ENCODE assay signal across 15 cellular contexts in the genomic region with DNA sequence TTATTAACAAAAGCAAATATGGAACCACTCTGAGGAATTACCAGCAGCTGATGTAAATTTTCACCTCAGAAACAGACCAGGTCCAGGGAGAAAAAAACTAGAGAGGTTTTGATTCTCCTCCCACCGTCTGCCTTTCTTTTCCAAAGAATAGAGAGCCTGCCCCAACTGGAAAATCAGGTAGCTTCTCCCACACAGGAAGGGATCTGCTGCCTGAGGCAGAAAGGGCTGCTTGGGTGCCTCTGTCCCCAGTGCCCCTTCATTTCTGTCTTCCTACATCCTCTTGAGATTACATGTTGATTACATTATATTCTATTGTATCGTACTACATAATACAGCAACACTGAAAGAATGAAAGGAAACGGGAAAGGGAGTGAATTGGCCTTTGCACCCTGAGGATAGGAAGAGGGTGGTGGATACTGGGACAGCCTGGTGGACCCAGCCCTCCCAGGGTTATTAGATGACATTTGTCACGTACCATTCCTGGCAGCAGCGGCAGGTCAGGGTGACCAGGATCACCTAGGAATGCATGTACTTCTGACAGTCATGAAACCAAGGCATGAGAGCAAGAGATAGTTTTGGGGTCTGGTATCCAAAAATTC. TPM values are rescaled to one million over a fixed set of nuclear protein-coding genes. Genes with fewer than 3 reads are reported as not detected.
A peak's percentile ranks its signal among the peaks of the same experiment; 100 is the strongest.
DNase-seq lines count a peak whose midpoint lies in the region; ATAC-seq, FAIRE-seq and TF ChIP-seq lines count a peak whose summit lies in the region.
"Had no signal": no experiment of that assay in that cellular context is flagged by ENCODE, and none has a peak within 500 bp of the region (broad histone marks: within the 10 kb centered on the region; RNA-seq: fewer than 3 reads in every experiment).

No MANE protein-coding gene starts in this region.

- peak overlapping the region; percentile 6 for H3K27ac ChIP-seq in CD8-positive, alpha-beta memory T cell (ENCODE audit: low read depth, low read length)
- peak overlapping the region; percentile 39; the same call in 1 of the 2 replicates for H3K27ac ChIP-seq in PC-9
- peak overlapping the region; percentile 32 to 61 for H3K27ac ChIP-seq in mucosa of rectum (ENCODE audit: low read depth in 2 of 2, low read length in 2 of 2)
- no peak overlapping the region for H3K27ac ChIP-seq in pancreas

- no peaks in the 10 kb centered on the region for H3K27me3 ChIP-seq in CD8-positive, alpha-beta memory T cell (ENCODE audit: insufficient read depth, low read length, poor library complexity, severe bottlenecking)
- H3K27me3 ChIP-seq in PC-9 (ENCODE audit: insufficient read depth, low read depth) (no peaks in the 10 kb centered on the region), mucosa of rectum (ENCODE audit: control insufficient read depth in 2 of 2, insufficient read depth in 2 of 2, low read length in 2 of 2) (no peaks in the 10 kb centered on the region), pancreas (no peaks in the 10 kb centered on the region)

- peaks cover 10% of the 10 kb centered on the region for H3K4me1 ChIP-seq in CD8-positive, alpha-beta memory T cell (ENCODE audit: insufficient read depth, low read length)
- peaks cover 20% of the 10 kb centered on the region; the same call in 1 of the 2 replicates for H3K4me1 ChIP-seq in PC-9 (replicated peaks; ENCODE audit: insufficient read depth)
- H3K4me1 ChIP-seq in mucosa of rectum (ENCODE audit: control insufficient read depth in 2 of 2, insufficient read depth in 2 of 2, low read length in 2 of 2): peaks cover 3 to 4% of the 10 kb centered on the region in 2 donors
- no peaks in the 10 kb centered on the region for H3K4me1 ChIP-seq in pancreas

- whole genome bisulfite sequencing in pancreas, 2 donors: 31 to 37% methylated on average over 5 of the region's 5 CpGs

- H3K36me3 ChIP-seq in CD8-positive, alpha-beta memory T cell (ENCODE audit: insufficient read depth, low read length): no peaks in the 10 kb centered on the region
- H3K36me3 ChIP-seq in PC-9 (ENCODE audit: low read depth) (no peaks in the 10 kb centered on the region), mucosa of rectum (ENCODE audit: control insufficient read depth in 2 of 2, insufficient read depth in 2 of 2, low read length in 2 of 2) (no peaks in the 10 kb centered on the region), pancreas (no peaks in the 10 kb centered on the region)

- no peak overlapping the region for H2AFZ ChIP-seq in PC-9

- H3K9me3 Mint-ChIP-seq in CD8-positive, alpha-beta memory T cell: peaks cover 5 to 16% (median 11%) of the 10 kb centered on the region in 5 donors
- peaks cover 11% of the 10 kb centered on the region for H3K9me3 Mint-ChIP-seq in activated CD8-positive, alpha-beta memory T cell treated with anti-CD3 and anti-CD28 coated beads, Interleukin-2, amount 10 ng/mL, durations not matched to agents 7 days and 5 days (ENCODE audit: low read depth)

- peaks cover 23 to 41% of the 10 kb centered on the region in 2 donors for H3K27me3 Mint-ChIP-seq in CD8-positive, alpha-beta memory T cell
- H3K27me3 Mint-ChIP-seq in activated CD8-positive, alpha-beta memory T cell treated with anti-CD3 and anti-CD28 coated beads, Interleukin-2, amount 10 ng/mL, durations not matched to agents 7 days and 5 days: peaks cover 42% of the 10 kb centered on the region

- intact Hi-C loops in PC-9 (cut with micrococcal nuclease; ENCODE audit: unreplicated experiment): loop anchor here (5.0 kb wide), 1 partner anchor 142 kb away; no protein-coding TSS in a partner anchor
- intact Hi-C loops in left ventricle myocardium superior (cut with micrococcal nuclease): no loop called here
- intact Hi-C loops in pancreas (cut with DNase I): no loop called here

- peaks cover 15 to 24% (median 18%) of the 10 kb centered on the region in 3 donors for H3K4me1 Mint-ChIP-seq in CD8-positive, alpha-beta memory T cell
- H3K4me1 Mint-ChIP-seq in activated CD8-positive, alpha-beta memory T cell treated with anti-CD3 and anti-CD28 coated beads, Interleukin-2, amount 10 ng/mL, durations not matched to agents 7 days and 5 days: peaks cover 13% of the 10 kb centered on the region

- H3K9ac ChIP-seq in mucosa of rectum (ENCODE audit: low read depth in 1 of 2, low read length in 2 of 2): no peak overlapping the region

- H3K9me3 ChIP-seq in CD8-positive, alpha-beta memory T cell (ENCODE audit: low read length): no peaks in the 10 kb centered on the region
- H3K9me3 ChIP-seq in PC-9 (ENCODE audit: insufficient read depth, low read depth) (peaks cover 3% of the 10 kb centered on the region; the same call in 1 of the 2 replicates), mucosa of rectum (ENCODE audit: control insufficient read depth in 2 of 2, low read length in 2 of 2) (no peaks in the 10 kb centered on the region), pancreas (no peaks in the 10 kb centered on the region)

- peaks cover 8 to 15% (median 11%) of the 10 kb centered on the region in 3 donors for H3K36me3 Mint-ChIP-seq in CD8-positive, alpha-beta memory T cell
- H3K36me3 Mint-ChIP-seq in activated CD8-positive, alpha-beta memory T cell treated with anti-CD3 and anti-CD28 coated beads, Interleukin-2, amount 10 ng/mL, durations not matched to agents 7 days and 5 days: peaks cover 9% of the 10 kb centered on the region

- H3K4me3 Mint-ChIP-seq in CD8-positive, alpha-beta memory T cell: no peak overlapping the region
- no peak overlapping the region for H3K4me3 Mint-ChIP-seq in activated CD8-positive, alpha-beta memory T cell treated with anti-CD3 and anti-CD28 coated beads, Interleukin-2, amount 10 ng/mL, durations not matched to agents 7 days and 5 days

- ATAC-seq in left ventricle myocardium superior: peak; percentile 79
- ATAC-seq in HG02840 (IDR thresholded peaks at IDR 0.05; ENCODE audit: low FRiP score, unreplicated experiment): no peak
- no peak for ATAC-seq in activated CD8-positive, alpha-beta memory T cell treated with anti-CD3 and anti-CD28 coated beads, Interleukin-2, amount 10 ng/mL, durations not matched to agents 7 days and 5 days
- no peak for ATAC-seq in pancreas
- ATAC-seq: stimulated activated naive CD8-positive, alpha-beta T cell treated with anti-CD3 and anti-CD28 coated beads, Interleukin-15, Interleukin-2, amounts not matched to agents 100 U/mL and 50 U/mL, for 24 hours had no signal

- H3F3A ChIP-seq in PC-9 (ENCODE audit: insufficient read depth, low read depth): no peaks in the 10 kb centered on the region

- no peak for DNase-seq in CD8-positive, alpha-beta memory T cell
- peak; percentile 41 to 62 for DNase-seq in PC-9
- peak; percentile 30 for DNase-seq in left ventricle myocardium superior
- no peak for DNase-seq in SKM-1 treated with dmso at 0.1 percent for 144 hours (lab: John Stamatoyannopoulos, UW; ENCODE audit: unreplicated experiment)
- no peak for DNase-seq in activated CD8-positive, alpha-beta memory T cell treated with anti-CD3 and anti-CD28 coated beads, Interleukin-2, amount 10 ng/mL, durations not matched to agents 7 days and 5 days
- DNase-seq in pancreas: no peak
- DNase-seq: activated effector memory CD4-positive, alpha-beta T cell treated with Interleukin-2 at 50 U/mL for 16 hours; NCI-H2029; NCI-H510A treated with DMSO at 0.1 percent for 48 hours; SHP77; stimulated activated naive CD8-positive, alpha-beta T cell treated with anti-CD3 and anti-CD28 coated beads, Interleukin-15, Interleukin-2, amounts not matched to agents 100 U/mL and 50 U/mL, for 24 hours had no signal

- BruUV-seq in PC-9 (replicated peaks; lab: Mats Ljungman, UMichigan): no TSS peak

- TF ChIP-seq CTCF in PC-9 (conservative IDR thresholded peaks at IDR 0.05): no peak
- no peak for TF ChIP-seq CTCF in pancreas (IDR thresholded peaks at IDR 0.05)

- CTCF ChIA-PET in CD8-positive, alpha-beta memory T cell (lab: Charles Lee): interaction anchor here (1.2 kb wide), 1 partner anchor 38 kb away, joined by 3 read pairs; no protein-coding TSS in a partner anchor
- CTCF ChIA-PET in PC-9 (lab: Charles Lee): interaction anchor here (1.0 kb wide), 1 partner anchor 554 kb away, joined by 3 read pairs; no protein-coding TSS in a partner anchor
- CTCF ChIA-PET in activated CD8-positive, alpha-beta memory T cell treated with anti-CD3 and anti-CD28 coated beads, Interleukin-2, amount 10 ng/mL, durations not matched to agents 7 days and 5 days (lab: Charles Lee): interaction anchor here (1.2 to 1.4 kb wide), 3 partner anchors 8 to 36 kb away, joined by 3 to 4 read pairs (median 3); partner anchors contain the start of gene ST8SIA6

- no peak for FAIRE-seq in pancreas (lab: Jason Lieb, UNC)

- POLR2A ChIA-PET in CD8-positive, alpha-beta memory T cell (lab: Charles Lee): interaction anchor here (0.6 kb wide), 1 partner anchor 9 kb away, joined by 4 read pairs; the partner anchor contains the start of gene ST8SIA6
- POLR2A ChIA-PET in PC-9 (lab: Charles Lee; ENCODE audit: unreplicated experiment): interaction anchor here (0.6 kb wide), 1 partner anchor 101 kb away, joined by 4 read pairs; no protein-coding TSS in a partner anchor

- H3K4me3 ChIP-seq in CD8-positive, alpha-beta memory T cell (ENCODE audit: low read length): no peak overlapping the region
- no peak overlapping the region for H3K4me3 ChIP-seq in PC-9
- H3K4me3 ChIP-seq in mucosa of rectum (ENCODE audit: low read length in 2 of 2): no peak overlapping the region
- H3K4me3 ChIP-seq in pancreas: no peak overlapping the region

- H3K4me2 ChIP-seq in PC-9: peak overlapping the region; percentile 56

- peak overlapping the region in 2 of 8 donors; percentile 4 to 82 for H3K27ac Mint-ChIP-seq in CD8-positive, alpha-beta memory T cell
- H3K27ac Mint-ChIP-seq in activated CD8-positive, alpha-beta memory T cell treated with anti-CD3 and anti-CD28 coated beads, Interleukin-2, amount 10 ng/mL, durations not matched to agents 7 days and 5 days: no peak overlapping the region

- H3K9me2 ChIP-seq in PC-9 (ENCODE audit: insufficient read depth): no peaks in the 10 kb centered on the region

- H4K20me1 ChIP-seq in PC-9 (ENCODE audit: insufficient read depth): no peaks in the 10 kb centered on the region

- no peaks in the 10 kb centered on the region for H3K79me2 ChIP-seq in PC-9 (ENCODE audit: low read depth)

RNA-seq across cellular contexts. Expression of gene ST8SIA6, which starts 8.9 kb away (rescaled TPM):
- total RNA-seq in CD8-positive, alpha-beta memory T cell: not detected
- polyA plus RNA-seq in CD8-positive, alpha-beta memory T cell: 1.9 TPM
- 0.60 and 2.1 TPM in 2 replicates for total RNA-seq in PC-9 (2021)
- total RNA-seq in left ventricle myocardium superior: 7.4 TPM
- total RNA-seq in activated CD8-positive, alpha-beta memory T cell treated with anti-CD3 and anti-CD28 coated beads, Interleukin-2, amount 10 ng/mL, durations not matched to agents 7 days and 5 days: not detected
- under 1 TPM in 3 of 6 donors, not detected in 3; 0.12 to 0.15 (median 0.12) TPM for total RNA-seq in pancreas
- polyA plus RNA-seq in pancreas: under 1 TPM in 1 of 2 donors, not detected in 1; 0.08 TPM
- total RNA-seq: chondrocyte, fibroblast of villous mesenchyme had no signal

Comparison
In these comparisons a context has a peak if more than half of its experiments do, and no peak if none do; other contexts are left out.
1. DNase-seq: peak in PC-9 (2 of 2) and left ventricle myocardium superior (single experiment); none in CD8-positive, alpha-beta memory T cell (0 of 5), SKM-1 treated with dmso at 0.1 percent for 144 hours (single experiment), activated CD8-positive, alpha-beta memory T cell treated with anti-CD3 and anti-CD28 coated beads, Interleukin-2, amount 10 ng/mL, durations not matched to agents 7 days and 5 days (single experiment) and pancreas (0 of 6).
2. H3K27ac ChIP-seq: peak in CD8-positive, alpha-beta memory T cell (single experiment), PC-9 (single experiment) and mucosa of rectum (2 of 2); none in pancreas (0 of 4).